ENCODE assay signal across 21 cellular contexts in genomic region chr6:143037470-143037869, GRCh38.
"Had no signal": no experiment of that assay in that cellular context is flagged by ENCODE, and none has a peak within 500 bp of the region (broad histone marks: within the 10 kb centered on the region; RNA-seq: fewer than 3 reads in every experiment).

No MANE protein-coding gene starts in this region.

- H3K9me3 Mint-ChIP-seq: activated CD8-positive, alpha-beta T cell treated with anti-CD3 and anti-CD28 coated beads for 36 hours; activated T-helper 17 cell treated with anti-CD3 and anti-CD28 coated beads, Interleukin-2, amount 50 U/mL, for 72 hours; effector memory CD8-positive, alpha-beta T cell; T-helper 2 cell treated with Interferon-gamma antibody and Interleukin-4, amounts not matched to agents 5 μg/mL and 100 μg/mL, for 36 hours had no signal

- H3K4me1 ChIP-seq: left lung, tibial nerve, uterus had no signal

- H3K4me3 Mint-ChIP-seq: activated CD4-positive, alpha-beta T cell treated with anti-CD3 and anti-CD28 coated beads, Interleukin-2, amount 10 ng/mL, durations not matched to agents 24 days and 14 days; activated CD8-positive, alpha-beta T cell treated with anti-CD3 and anti-CD28 coated beads for 36 hours; activated naive CD8-positive, alpha-beta T cell treated with anti-CD3 and anti-CD28 coated beads for 36 hours; activated T-helper 17 cell treated with anti-CD3 and anti-CD28 coated beads, Interleukin-2, amount 50 U/mL, for 72 hours; effector memory CD8-positive, alpha-beta T cell; mesothelial cell of epicardium; nephron; T-helper 2 cell treated with Interferon-gamma antibody and Interleukin-4, amounts not matched to agents 5 μg/mL and 100 μg/mL, for 36 hours had no signal

- H3K9me3 ChIP-seq: left lung, tibial nerve, uterus had no signal

- H3K27ac ChIP-seq: cardiac muscle cell, left lung, tibial nerve, uterus had no signal

- H3K36me3 ChIP-seq: cardiac muscle cell, left lung, tibial nerve, uterus had no signal

- DNase-seq: activated CD4-positive, alpha-beta T cell treated with anti-CD3 and anti-CD28 coated beads, Interleukin-2, amount 10 ng/mL, durations not matched to agents 24 days and 14 days; activated CD8-positive, alpha-beta T cell treated with anti-CD3 and anti-CD28 coated beads for 36 hours; activated naive CD4-positive, alpha-beta T cell; activated naive CD8-positive, alpha-beta T cell treated with anti-CD3 and anti-CD28 coated beads for 36 hours; activated T-cell treated with anti-CD3 and anti-CD28 coated beads, Interleukin-2, amount 50 U/mL, for 1 hour; amniotic stem cell; effector memory CD8-positive, alpha-beta T cell; hypothalamus; islet precursor cell; left lung; nucleus accumbens; posterior cingulate gyrus; retina; stimulated activated naive CD8-positive, alpha-beta T cell treated with anti-CD3 and anti-CD28 coated beads, Interleukin-15, Interleukin-2, amounts not matched to agents 100 U/mL and 50 U/mL, for 24 hours; uterus had no signal

- H3K27ac Mint-ChIP-seq: activated CD4-positive, alpha-beta T cell treated with anti-CD3 and anti-CD28 coated beads, Interleukin-2, amount 10 ng/mL, durations not matched to agents 24 days and 14 days; activated CD8-positive, alpha-beta T cell treated with anti-CD3 and anti-CD28 coated beads for 36 hours; activated naive CD8-positive, alpha-beta T cell treated with anti-CD3 and anti-CD28 coated beads for 36 hours; activated T-helper 17 cell treated with anti-CD3 and anti-CD28 coated beads, Interleukin-2, amount 50 U/mL, for 72 hours; effector memory CD8-positive, alpha-beta T cell; mesothelial cell of epicardium; nephron; T-helper 2 cell treated with Interferon-gamma antibody and Interleukin-4, amounts not matched to agents 5 μg/mL and 100 μg/mL, for 36 hours had no signal

- H3K27me3 ChIP-seq: cardiac muscle cell, left lung, tibial nerve, uterus had no signal

- H3K4me3 ChIP-seq: cardiac muscle cell, left lung, tibial nerve, uterus had no signal

- H3K4me1 Mint-ChIP-seq: activated T-helper 17 cell treated with anti-CD3 and anti-CD28 coated beads, Interleukin-2, amount 50 U/mL, for 72 hours; mesothelial cell of epicardium; nephron had no signal

- H3K36me3 Mint-ChIP-seq: activated naive CD8-positive, alpha-beta T cell treated with anti-CD3 and anti-CD28 coated beads for 36 hours; mesothelial cell of epicardium had no signal
